ENCODE assay signal across 21 cellular contexts in genomic region chr11:1345752-1346513, GRCh38. TPM values are rescaled to one million over a fixed set of nuclear protein-coding genes. Genes with fewer than 3 reads are reported as not detected.
DNase-seq lines count a peak whose midpoint lies in the region; ATAC-seq and TF ChIP-seq lines count a peak whose summit lies in the region.
"Had no signal": no experiment of that assay in that cellular context is flagged by ENCODE, and none has a peak within 500 bp of the region (broad histone marks: within the 10 kb centered on the region; RNA-seq: fewer than 3 reads in every experiment).

No MANE protein-coding gene starts in this region.

- intact Hi-C loops in vagina (cut with DNase I), result no loop called here

- peaks cover 18% of the 10 kb centered on the region for H3K4me1 ChIP-seq in neural progenitor cell
- no peaks in the 10 kb centered on the region for H3K4me1 ChIP-seq in vagina
- H3K4me1 ChIP-seq: lower lobe of right lung had no signal

- H3K9ac ChIP-seq in neural progenitor cell, result no peak overlapping the region

- H3K36me3 ChIP-seq in neural progenitor cell, result no peaks in the 10 kb centered on the region
- H3K36me3 ChIP-seq in vagina, result no peaks in the 10 kb centered on the region
- H3K36me3 ChIP-seq: esophagus muscularis mucosa, lower lobe of right lung, neutrophil had no signal

- H3K4me3 Mint-ChIP-seq in activated naive CD4-positive, alpha-beta T cell treated with anti-CD3 and anti-CD28 coated beads, Interleukin-2, amount 50 U/mL, for 24 hours, result no peak overlapping the region
- no peak overlapping the region for H3K4me3 Mint-ChIP-seq in WTC11
- peak overlapping the region; percentile 46 for H3K4me3 Mint-ChIP-seq in neural progenitor cell
- H3K4me3 Mint-ChIP-seq: activated CD4-positive, alpha-beta memory T cell treated with anti-CD3 and anti-CD28 coated beads, Interleukin-2, amount 10 ng/mL, durations not matched to agents 7 days and 5 days; brain; effector memory CD8-positive, alpha-beta T cell had no signal

- H3K27ac ChIP-seq in neural progenitor cell (no peak overlapping the region), vagina (no peak overlapping the region)
- H3K27ac ChIP-seq: esophagus muscularis mucosa, lower lobe of right lung, neutrophil, RWPE1 had no signal

- POLR2A ChIA-PET in WTC11 (lab: Charles Lee), result no interaction called here

- H3F3A ChIP-seq in neural progenitor cell (ENCODE audit: low read depth), result peaks cover 9% of the 10 kb centered on the region

- no peak for DNase-seq in activated naive CD4-positive, alpha-beta T cell treated with anti-CD3 and anti-CD28 coated beads, Interleukin-2, amount 50 U/mL, for 16 hours
- no peak for DNase-seq in WTC11 (ENCODE audit: low spot score)
- no peak for DNase-seq in neural progenitor cell (ENCODE audit: low spot score)
- DNase-seq in vagina (ENCODE audit: extremely low spot score in 2 of 2), result peak; percentile 56 to 79
- no peak for DNase-seq in NOMO-1 treated with DMSO at 0.1 percent for 48 hours (lab: John Stamatoyannopoulos, UW; ENCODE audit: unreplicated experiment)
- DNase-seq in inferior parietal cortex (ENCODE audit: extremely low spot score), result no peak
- DNase-seq: activated CD4-positive, alpha-beta memory T cell treated with anti-CD3 and anti-CD28 coated beads, Interleukin-2, amount 10 ng/mL, durations not matched to agents 7 days and 5 days; C1 segment of cervical spinal cord; effector memory CD8-positive, alpha-beta T cell; hippocampal formation; lower lobe of right lung; NCI-H2171; NCI-H526; stimulated activated CD4-positive, alpha-beta T cell treated with anti-CD3 and anti-CD28 coated beads, Interleukin-4, amount 100 ng/mL, for 1 hour; T-helper 9 cell had no signal

- H3K4me3 ChIP-seq in neural progenitor cell (no peak overlapping the region), vagina (no peak overlapping the region)
- H3K4me3 ChIP-seq: esophagus muscularis mucosa, lower lobe of right lung had no signal

- no peak overlapping the region for H3K4me2 ChIP-seq in neural progenitor cell

- TF ChIP-seq CTCF in WTC11 (IDR thresholded peaks at IDR 0.05), result no peak
- TF ChIP-seq CTCF in neural progenitor cell (IDR thresholded peaks at IDR 0.05), result no peak
- no peak for TF ChIP-seq CTCF in vagina (IDR thresholded peaks at IDR 0.05)

- no peak for TF ChIP-seq POLR2A in vagina (IDR thresholded peaks at IDR 0.05)

- H3K27me3 Mint-ChIP-seq in activated naive CD4-positive, alpha-beta T cell treated with anti-CD3 and anti-CD28 coated beads, Interleukin-2, amount 50 U/mL, for 24 hours, result no peaks in the 10 kb centered on the region
- H3K27me3 Mint-ChIP-seq in WTC11 (ENCODE audit: low read depth) (no peaks in the 10 kb centered on the region; the same call in 1 of the 2 replicates), neural progenitor cell (ENCODE audit: insufficient read depth, low read depth) (peaks cover 5% of the 10 kb centered on the region)
- H3K27me3 Mint-ChIP-seq: activated CD4-positive, alpha-beta memory T cell treated with anti-CD3 and anti-CD28 coated beads, Interleukin-2, amount 10 ng/mL, durations not matched to agents 7 days and 5 days; brain; effector memory CD8-positive, alpha-beta T cell had no signal

- no peak overlapping the region for H2AFZ ChIP-seq in neural progenitor cell (replicated peaks)

- ATAC-seq in WTC11, result no peak
- no peak for ATAC-seq in HG02798 (IDR thresholded peaks at IDR 0.05; ENCODE audit: poor library complexity, unreplicated experiment)
- ATAC-seq: effector memory CD8-positive, alpha-beta T cell; lower lobe of right lung had no signal

- H4K20me1 ChIP-seq in neural progenitor cell (ENCODE audit: low read depth), result no peaks in the 10 kb centered on the region

- CTCF ChIA-PET in WTC11 (lab: Charles Lee), result no interaction called here

- no peaks in the 10 kb centered on the region for H3K4me1 Mint-ChIP-seq in activated naive CD4-positive, alpha-beta T cell treated with anti-CD3 and anti-CD28 coated beads, Interleukin-2, amount 50 U/mL, for 24 hours
- H3K4me1 Mint-ChIP-seq in WTC11 (peaks cover 3% of the 10 kb centered on the region), neural progenitor cell (peaks cover 16% of the 10 kb centered on the region)
- H3K4me1 Mint-ChIP-seq: activated CD4-positive, alpha-beta memory T cell treated with anti-CD3 and anti-CD28 coated beads, Interleukin-2, amount 10 ng/mL, durations not matched to agents 7 days and 5 days had no signal

- H3K27me3 ChIP-seq in neural progenitor cell (peaks cover 7% of the 10 kb centered on the region), vagina (no peaks in the 10 kb centered on the region)

- H3K36me3 Mint-ChIP-seq in activated naive CD4-positive, alpha-beta T cell treated with anti-CD3 and anti-CD28 coated beads, Interleukin-2, amount 50 U/mL, for 24 hours, result no peaks in the 10 kb centered on the region
- H3K36me3 Mint-ChIP-seq in WTC11 (no peaks in the 10 kb centered on the region), neural progenitor cell (no peaks in the 10 kb centered on the region)
- H3K36me3 Mint-ChIP-seq: brain had no signal

- H3K27ac Mint-ChIP-seq in activated naive CD4-positive, alpha-beta T cell treated with anti-CD3 and anti-CD28 coated beads, Interleukin-2, amount 50 U/mL, for 24 hours, result peak overlapping the region; percentile 3
- H3K27ac Mint-ChIP-seq in WTC11, result peak overlapping the region; percentile 36; the same call in 1 of the 2 replicates
- peak overlapping the region; percentile 82 for H3K27ac Mint-ChIP-seq in neural progenitor cell
- H3K27ac Mint-ChIP-seq: activated CD4-positive, alpha-beta memory T cell treated with anti-CD3 and anti-CD28 coated beads, Interleukin-2, amount 10 ng/mL, durations not matched to agents 7 days and 5 days; brain; effector memory CD8-positive, alpha-beta T cell had no signal

- H3K9me3 ChIP-seq in neural progenitor cell (ENCODE audit: low read depth), result no peaks in the 10 kb centered on the region
- no peaks in the 10 kb centered on the region for H3K9me3 ChIP-seq in vagina
- H3K9me3 ChIP-seq: esophagus muscularis mucosa, lower lobe of right lung, neutrophil had no signal

- no peaks in the 10 kb centered on the region for H3K79me2 ChIP-seq in neural progenitor cell (ENCODE audit: low read depth)

- no peaks in the 10 kb centered on the region for H3K9me3 Mint-ChIP-seq in activated naive CD4-positive, alpha-beta T cell treated with anti-CD3 and anti-CD28 coated beads, Interleukin-2, amount 50 U/mL, for 24 hours
- no peaks in the 10 kb centered on the region for H3K9me3 Mint-ChIP-seq in WTC11
- no peaks in the 10 kb centered on the region for H3K9me3 Mint-ChIP-seq in neural progenitor cell
- H3K9me3 Mint-ChIP-seq: activated CD4-positive, alpha-beta memory T cell treated with anti-CD3 and anti-CD28 coated beads, Interleukin-2, amount 10 ng/mL, durations not matched to agents 7 days and 5 days; effector memory CD8-positive, alpha-beta T cell had no signal

TF ChIP-seq in WTC11, 78 proteins besides CTCF, POLR2A, EP300 and RAD21 (continues in another document):
- TF ChIP-seq SP1 (CRISPR knock-in tag; conservative IDR thresholded peaks at IDR 0.05) (no peak), IRF2 (CRISPR knock-in tag; IDR thresholded peaks at IDR 0.05; ENCODE audit: borderline replicate concordance, low read depth) (no peak), PREB (CRISPR knock-in tag; IDR thresholded peaks at IDR 0.05; ENCODE audit: borderline replicate concordance) (no peak)
- TF ChIP-seq, protein P1, sequence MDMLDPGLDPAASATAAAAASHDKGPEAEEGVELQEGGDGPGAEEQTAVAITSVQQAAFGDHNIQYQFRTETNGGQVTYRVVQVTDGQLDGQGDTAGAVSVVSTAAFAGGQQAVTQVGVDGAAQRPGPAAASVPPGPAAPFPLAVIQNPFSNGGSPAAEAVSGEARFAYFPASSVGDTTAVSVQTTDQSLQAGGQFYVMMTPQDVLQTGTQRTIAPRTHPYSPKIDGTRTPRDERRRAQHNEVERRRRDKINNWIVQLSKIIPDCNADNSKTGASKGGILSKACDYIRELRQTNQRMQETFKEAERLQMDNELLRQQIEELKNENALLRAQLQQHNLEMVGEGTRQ (CRISPR knock-in tag; IDR thresholded peaks at IDR 0.05), result no peak

RNA-seq across cellular contexts. Expression of gene TOLLIP, which starts 36.5 kb away (rescaled TPM):
- 25.8 to 32.3 TPM (median 31.6 TPM) in 3 replicates for total RNA-seq in WTC11 (2021)
- total RNA-seq in neural progenitor cell (ENCODE audit: low replicate concordance), result 8.5 and 17.5 TPM in 2 replicates
- 52.5 TPM for total RNA-seq in vagina

RNA-seq across cellular contexts. Expression of gene BRSK2, which starts 43.8 kb away (rescaled TPM):
- total RNA-seq in WTC11 (2021) (22.1 to 34.5 TPM (median 26.2 TPM) in 3 replicates), neural progenitor cell (ENCODE audit: low replicate concordance) (8.2 and 13.8 TPM in 2 replicates), vagina (3.9 TPM)

Comparison
In these comparisons a context has a peak if more than half of its experiments do, and no peak if none do; other contexts are left out.
1. H3K27ac Mint-ChIP-seq: peak in every context shown above with its lines; median percentile 82 in neural progenitor cell; 36 in WTC11; 3 in activated naive CD4-positive, alpha-beta T cell treated with anti-CD3 and anti-CD28 coated beads, Interleukin-2, amount 50 U/mL, for 24 hours.
2. DNase-seq: peak in vagina (2 of 2); none in activated naive CD4-positive, alpha-beta T cell treated with anti-CD3 and anti-CD28 coated beads, Interleukin-2, amount 50 U/mL, for 16 hours (single experiment), WTC11 (single experiment), neural progenitor cell (single experiment), NOMO-1 treated with DMSO at 0.1 percent for 48 hours (single experiment) and inferior parietal cortex (single experiment).